ENCODE assay signal across 26 cellular contexts in genomic region chr10:30462513-30462912, GRCh38.
"Had no signal": no experiment of that assay in that cellular context is flagged by ENCODE, and none has a peak within 500 bp of the region (broad histone marks: within the 10 kb centered on the region; RNA-seq: fewer than 3 reads in every experiment).

No MANE protein-coding gene starts in this region.

- H3K4me3 Mint-ChIP-seq: activated CD4-positive, alpha-beta T cell treated with anti-CD3 and anti-CD28 coated beads for 36 hours; activated naive CD4-positive, alpha-beta T cell treated with anti-CD3 and anti-CD28 coated beads for 36 hours; activated naive CD8-positive, alpha-beta T cell treated with anti-CD3 and anti-CD28 coated beads, Interleukin-2, amount 10 ng/mL, durations not matched to agents 7 days and 5 days; activated T-cell treated with anti-CD3 and anti-CD28 coated beads, Interleukin-2, amount 50 U/mL, for 72 hours; endodermal cell; mesothelial cell of epicardium; naive thymus-derived CD8-positive, alpha-beta T cell; T-helper 1 cell treated with Interleukin-12 subunit alpha and Interleukin-12 subunit beta and Interleukin-4 antibody, amounts not matched to agents 30 μg/mL and 1 μg/mL, for 36 hours; WTC11 had no signal

- H3K9me3 Mint-ChIP-seq: activated naive CD4-positive, alpha-beta T cell treated with anti-CD3 and anti-CD28 coated beads for 36 hours; activated naive CD8-positive, alpha-beta T cell treated with anti-CD3 and anti-CD28 coated beads, Interleukin-2, amount 10 ng/mL, durations not matched to agents 7 days and 5 days; activated T-cell treated with anti-CD3 and anti-CD28 coated beads, Interleukin-2, amount 50 U/mL, for 72 hours; endodermal cell; mesothelial cell of epicardium; naive thymus-derived CD8-positive, alpha-beta T cell; T-helper 1 cell treated with Interleukin-12 subunit alpha and Interleukin-12 subunit beta and Interleukin-4 antibody, amounts not matched to agents 30 μg/mL and 1 μg/mL, for 36 hours; WTC11 had no signal

- H3K27ac Mint-ChIP-seq: activated CD4-positive, alpha-beta T cell treated with anti-CD3 and anti-CD28 coated beads for 36 hours; activated naive CD4-positive, alpha-beta T cell treated with anti-CD3 and anti-CD28 coated beads for 36 hours; activated naive CD8-positive, alpha-beta T cell treated with anti-CD3 and anti-CD28 coated beads, Interleukin-2, amount 10 ng/mL, durations not matched to agents 7 days and 5 days; activated T-cell treated with anti-CD3 and anti-CD28 coated beads, Interleukin-2, amount 50 U/mL, for 72 hours; endodermal cell; mesothelial cell of epicardium; T-helper 1 cell treated with Interleukin-12 subunit alpha and Interleukin-12 subunit beta and Interleukin-4 antibody, amounts not matched to agents 30 μg/mL and 1 μg/mL, for 36 hours; WTC11 had no signal

- H3K4me1 Mint-ChIP-seq: activated CD4-positive, alpha-beta T cell treated with anti-CD3 and anti-CD28 coated beads for 36 hours had no signal

- H3K27me3 ChIP-seq: breast epithelium, heart right ventricle, spleen, thyroid gland, upper lobe of right lung had no signal

- H3K4me3 ChIP-seq: breast epithelium, coronary artery, heart right ventricle, lung, spleen, thyroid gland, upper lobe of right lung had no signal

- H3K27me3 Mint-ChIP-seq: activated CD4-positive, alpha-beta T cell treated with anti-CD3 and anti-CD28 coated beads for 36 hours; activated naive CD8-positive, alpha-beta T cell treated with anti-CD3 and anti-CD28 coated beads, Interleukin-2, amount 10 ng/mL, durations not matched to agents 7 days and 5 days; naive thymus-derived CD8-positive, alpha-beta T cell had no signal

- DNase-seq: activated CD4-positive, alpha-beta T cell treated with anti-CD3 and anti-CD28 coated beads for 36 hours; activated CD4-positive, alpha-beta T cell treated with anti-CD3 and anti-CD28 coated beads, Interleukin-2, amount 50 U/mL, for 48 hours; activated effector memory CD4-positive, alpha-beta T cell treated with Interleukin-2 at 50 U/mL for 16 hours; activated naive CD4-positive, alpha-beta T cell treated with anti-CD3 and anti-CD28 coated beads for 36 hours; activated naive CD8-positive, alpha-beta T cell treated with anti-CD3 and anti-CD28 coated beads, Interleukin-2, amount 10 ng/mL, durations not matched to agents 7 days and 5 days; activated T-cell treated with anti-CD3 and anti-CD28 coated beads, Interleukin-2, amount 50 U/mL, for 72 hours; amniotic stem cell; cerebellar nuclear complex; endodermal cell; heart right ventricle; kidney; naive thymus-derived CD8-positive, alpha-beta T cell; posterior cingulate gyrus; spleen; stimulated activated CD4-positive, alpha-beta T cell treated with anti-CD3 and anti-CD28 coated beads, Interleukin-4, amount 100 ng/mL, for 1 hour; stimulated activated naive CD8-positive, alpha-beta T cell treated with anti-CD3 and anti-CD28 coated beads, Interleukin-15, Interleukin-2, amounts not matched to agents 100 U/mL and 50 U/mL, for 24 hours; substantia nigra; T1000; thyroid gland; upper lobe of right lung had no signal

- H3K9me3 ChIP-seq: breast epithelium, heart right ventricle, spleen, thyroid gland, upper lobe of right lung had no signal

- ATAC-seq: activated CD4-positive, alpha-beta T cell treated with anti-CD3 and anti-CD28 coated beads for 36 hours; activated T-cell treated with anti-CD3 and anti-CD28 coated beads, Interleukin-2, amount 50 U/mL, for 72 hours; naive thymus-derived CD8-positive, alpha-beta T cell; stimulated activated naive CD8-positive, alpha-beta T cell treated with anti-CD3 and anti-CD28 coated beads, Interleukin-15, Interleukin-2, amounts not matched to agents 100 U/mL and 50 U/mL, for 24 hours; upper lobe of right lung; WTC11 had no signal

- H3K27ac ChIP-seq: breast epithelium, thyroid gland, upper lobe of right lung had no signal

- H3K4me1 ChIP-seq: breast epithelium had no signal
